Comparison of ENCODE assay signal across 12 cellular contexts in the genomic region with DNA sequence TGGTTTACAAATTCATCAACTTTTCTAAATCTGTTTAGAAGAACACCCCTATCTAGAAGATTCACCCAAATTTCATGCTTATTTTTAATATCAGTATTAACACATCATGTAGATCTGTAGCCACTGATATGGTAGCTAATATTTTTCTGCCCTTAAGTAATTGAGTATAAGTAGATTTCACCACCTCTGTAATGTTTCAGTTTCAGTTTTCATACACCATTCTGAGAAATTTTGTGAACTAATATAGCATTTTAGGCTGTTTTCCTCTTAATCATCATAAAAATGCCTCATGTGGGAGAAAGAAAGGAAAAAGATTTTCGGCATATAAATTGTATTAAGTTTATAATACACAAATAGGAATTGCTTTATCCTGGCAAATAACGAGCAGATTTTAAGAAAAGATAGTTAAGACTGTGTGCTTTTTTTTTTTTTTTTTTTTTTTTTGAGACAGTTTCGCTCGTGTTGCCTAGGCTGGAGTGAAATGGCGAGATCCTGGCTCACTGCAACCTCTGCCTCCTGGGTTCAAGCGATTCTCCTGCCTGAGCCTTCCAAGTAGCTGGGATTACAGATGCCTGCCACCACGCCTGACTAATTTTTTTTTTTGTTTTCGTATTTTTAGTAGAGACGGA. TPM values are rescaled to one million over a fixed set of nuclear protein-coding genes. Genes with fewer than 3 reads are reported as not detected.
A peak's percentile ranks its signal among the peaks of the same experiment; 100 is the strongest.
DNase-seq lines count a peak whose midpoint lies in the region; ATAC-seq and TF ChIP-seq lines count a peak whose summit lies in the region.
"Had no signal": no experiment of that assay in that cellular context is flagged by ENCODE, and none has a peak within 500 bp of the region (broad histone marks: within the 10 kb centered on the region; RNA-seq: fewer than 3 reads in every experiment).

No MANE protein-coding gene starts in this region.

- peaks cover 6% of the 10 kb centered on the region for H3K4me1 ChIP-seq in CD4-positive, alpha-beta memory T cell (ENCODE audit: insufficient read depth, low read length)
- peaks cover 0 to 23% (median 17%) of the 10 kb centered on the region in 4 donors for H3K4me1 ChIP-seq in esophagus muscularis mucosa
- no peaks in the 10 kb centered on the region for H3K4me1 ChIP-seq in gastrocnemius medialis
- H3K4me1 ChIP-seq: ascending aorta had no signal

- no peaks in the 10 kb centered on the region for H3K27me3 Mint-ChIP-seq in CD4-positive, alpha-beta memory T cell
- H3K27me3 Mint-ChIP-seq in activated CD8-positive, alpha-beta T cell treated with anti-CD3 and anti-CD28 coated beads for 36 hours: peaks cover 5% of the 10 kb centered on the region

- peak; percentile 77 for ATAC-seq in GM19043 (IDR thresholded peaks at IDR 0.05; ENCODE audit: low read depth, unreplicated experiment)
- ATAC-seq in HG03135 (IDR thresholded peaks at IDR 0.05; ENCODE audit: unreplicated experiment): peak; percentile 66
- ATAC-seq in activated CD8-positive, alpha-beta T cell treated with anti-CD3 and anti-CD28 coated beads for 36 hours: peak; percentile 79
- ATAC-seq in gastrocnemius medialis: no peak

- TF ChIP-seq POLR2A in esophagus muscularis mucosa (IDR thresholded peaks at IDR 0.05; ENCODE audit: low read depth) (no peak), gastrocnemius medialis (IDR thresholded peaks at IDR 0.05) (no peak)

- peak overlapping the region; percentile 64 to 86 (median 78) for H3K4me3 Mint-ChIP-seq in CD4-positive, alpha-beta memory T cell
- H3K4me3 Mint-ChIP-seq in activated CD8-positive, alpha-beta T cell treated with anti-CD3 and anti-CD28 coated beads for 36 hours: peak overlapping the region; percentile 41

- H3K4me3 ChIP-seq in CD4-positive, alpha-beta memory T cell (ENCODE audit: low read length in 2 of 2): peak overlapping the region in 1 of 2 donors; percentile 15
- H3K4me3 ChIP-seq in esophagus muscularis mucosa: no peak overlapping the region
- no peak overlapping the region for H3K4me3 ChIP-seq in gastrocnemius medialis
- H3K4me3 ChIP-seq: ascending aorta, skin epidermis had no signal

- no peak for TF ChIP-seq EP300 in esophagus muscularis mucosa (IDR thresholded peaks at IDR 0.05)

- no peaks in the 10 kb centered on the region for H3K36me3 Mint-ChIP-seq in CD4-positive, alpha-beta memory T cell
- no peaks in the 10 kb centered on the region for H3K36me3 Mint-ChIP-seq in activated CD8-positive, alpha-beta T cell treated with anti-CD3 and anti-CD28 coated beads for 36 hours (ENCODE audit: low read depth)

- peak overlapping the region; percentile 14 to 92 (median 43) for H3K27ac Mint-ChIP-seq in CD4-positive, alpha-beta memory T cell
- H3K27ac Mint-ChIP-seq in activated CD8-positive, alpha-beta T cell treated with anti-CD3 and anti-CD28 coated beads for 36 hours: peak overlapping the region; percentile 66

- CTCF ChIA-PET in CD4-positive, alpha-beta memory T cell (lab: Charles Lee; ENCODE audit: partially characterized antibody): interaction anchor here (0.7 kb wide), 1 partner anchor 26 kb away, joined by 3 read pairs; no protein-coding TSS in a partner anchor
- CTCF ChIA-PET in activated CD8-positive, alpha-beta T cell treated with anti-CD3 and anti-CD28 coated beads for 36 hours (lab: Charles Lee): no interaction called here

- H3K27ac ChIP-seq in CD4-positive, alpha-beta memory T cell (ENCODE audit: low read depth, low read length): peak overlapping the region; percentile 26
- no peak overlapping the region for H3K27ac ChIP-seq in esophagus muscularis mucosa (replicated peaks in 1 of 4)
- no peak overlapping the region for H3K27ac ChIP-seq in gastrocnemius medialis
- H3K27ac ChIP-seq: ascending aorta, C4-2B had no signal

- no peaks in the 10 kb centered on the region for H3K9me3 Mint-ChIP-seq in CD4-positive, alpha-beta memory T cell
- H3K9me3 Mint-ChIP-seq in activated CD8-positive, alpha-beta T cell treated with anti-CD3 and anti-CD28 coated beads for 36 hours: no peaks in the 10 kb centered on the region

- H3K36me3 ChIP-seq in CD4-positive, alpha-beta memory T cell (ENCODE audit: insufficient read depth, low read length): no peaks in the 10 kb centered on the region
- no peaks in the 10 kb centered on the region for H3K36me3 ChIP-seq in esophagus muscularis mucosa
- no peaks in the 10 kb centered on the region for H3K36me3 ChIP-seq in gastrocnemius medialis
- H3K36me3 ChIP-seq: ascending aorta had no signal

- TF ChIP-seq CTCF in activated CD8-positive, alpha-beta T cell treated with anti-CD3 and anti-CD28 coated beads for 36 hours (IDR thresholded peaks at IDR 0.05): no peak
- TF ChIP-seq CTCF in esophagus muscularis mucosa (IDR thresholded peaks at IDR 0.05) (no peak), gastrocnemius medialis (IDR thresholded peaks at IDR 0.05 in 4 of 5, conservative IDR thresholded peaks at IDR 0.05 in 1 of 5) (no peak)

- in situ Hi-C loops in gastrocnemius medialis (cut with MboI; ENCODE audit: low sequenced_read_pairs in 4 of 4): no loop called here
- in situ Hi-C loops in G401 (cut with HindIII; ENCODE audit: low sequenced_read_pairs): no loop called here

- POLR2A ChIA-PET in CD4-positive, alpha-beta memory T cell (lab: Charles Lee; ENCODE audit: partially characterized antibody): interaction anchor here (0.6 to 1.1 kb wide), 2 partner anchors 20 to 28 kb away, joined by 3 to 4 read pairs; no protein-coding TSS in a partner anchor
- POLR2A ChIA-PET in activated CD8-positive, alpha-beta T cell treated with anti-CD3 and anti-CD28 coated beads for 36 hours (lab: Charles Lee): no interaction called here

- H3K9me3 ChIP-seq in CD4-positive, alpha-beta memory T cell (ENCODE audit: control insufficient read depth in 1 of 2, low read length in 2 of 2): no peaks in the 10 kb centered on the region
- no peaks in the 10 kb centered on the region for H3K9me3 ChIP-seq in esophagus muscularis mucosa
- no peaks in the 10 kb centered on the region for H3K9me3 ChIP-seq in gastrocnemius medialis
- H3K9me3 ChIP-seq: ascending aorta had no signal

- intact Hi-C loops in CD4-positive, alpha-beta memory T cell (cut with micrococcal nuclease): no loop called here
- intact Hi-C loops in activated CD8-positive, alpha-beta T cell treated with anti-CD3 and anti-CD28 coated beads for 36 hours (cut with micrococcal nuclease): no loop called here
- intact Hi-C loops in esophagus muscularis mucosa (cut with DNase I): no loop called here
- intact Hi-C loops in gastrocnemius medialis (cut with DNase I; ENCODE audit: low total_unique reads): no loop called here

- DNase-seq in CD4-positive, alpha-beta memory T cell: no peak
- no peak for DNase-seq in activated CD8-positive, alpha-beta T cell treated with anti-CD3 and anti-CD28 coated beads for 36 hours
- DNase-seq in esophagus muscularis mucosa (ENCODE audit: extremely low spot score) (no peak), gastrocnemius medialis (no peak), putamen (ENCODE audit: low spot score) (no peak), G401 (ENCODE audit: low spot score) (no peak)
- DNase-seq: NCI-H510A treated with DMSO at 0.1 percent for 48 hours had no signal

- H3K4me1 Mint-ChIP-seq in CD4-positive, alpha-beta memory T cell: peaks cover 7 to 24% (median 16%) of the 10 kb centered on the region in 4 donors
- peaks cover 30% of the 10 kb centered on the region for H3K4me1 Mint-ChIP-seq in activated CD8-positive, alpha-beta T cell treated with anti-CD3 and anti-CD28 coated beads for 36 hours (ENCODE audit: low read depth)

- H3K27me3 ChIP-seq in CD4-positive, alpha-beta memory T cell (ENCODE audit: insufficient read depth, low read length): no peaks in the 10 kb centered on the region
- H3K27me3 ChIP-seq in esophagus muscularis mucosa: no peaks in the 10 kb centered on the region
- no peaks in the 10 kb centered on the region for H3K27me3 ChIP-seq in gastrocnemius medialis

- 92% methylated on average over 9 of the region's 9 CpGs for WGBS in esophagus muscularis mucosa

RNA-seq across cellular contexts. Expression of gene RBPJ, which starts 21.4 kb away (rescaled TPM):
- 10 to 100 TPM; 75.2 to 90.6 TPM for total RNA-seq in CD4-positive, alpha-beta memory T cell
- polyA plus RNA-seq in CD4-positive, alpha-beta memory T cell: 10 to 100 TPM; 92.4 to 96.3 TPM
- 100 to 1,000 TPM; 150 to 151 TPM for total RNA-seq in activated CD8-positive, alpha-beta T cell treated with anti-CD3 and anti-CD28 coated beads for 36 hours
- 10 to 100 TPM; 49.7 to 75.2 (median 60.8) TPM for total RNA-seq in esophagus muscularis mucosa
- 10 to 100 TPM; 22.8 to 73.3 (median 37.1) TPM for total RNA-seq in gastrocnemius medialis
- total RNA-seq in G401 (2014; rRNA removed; shearing (Covaris generic)): 207 and 336 TPM in 2 replicates

Comparison
In these comparisons a context has a peak if more than half of its experiments do, and no peak if none do; other contexts are left out.
1. ATAC-seq: peak in GM19043 (single experiment), HG03135 (single experiment) and activated CD8-positive, alpha-beta T cell treated with anti-CD3 and anti-CD28 coated beads for 36 hours (single experiment); none in gastrocnemius medialis (0 of 2).